In genomic region chr6:44221961-44222335, GRCh38 we compare ENCODE assay signal across 2 cellular contexts.
TF ChIP-seq lines count a peak whose summit lies in the region.

No MANE protein-coding gene starts in this region.

TF ChIP-seq in A549, 52 proteins besides CTCF, POLR2A, EP300 and RAD21:
- TF ChIP-seq FOSL2 (IDR thresholded peaks at IDR 0.05) (no peak), FOSL2 (CRISPR knock-in tag; IDR thresholded peaks at IDR 0.05) (no peak), BCL3 (IDR thresholded peaks at IDR 0.05) (no peak), SMC3 (IDR thresholded peaks at IDR 0.05) (no peak)

TF ChIP-seq in IMR-90, 13 proteins besides CTCF, POLR2A, EP300 and RAD21:
- TF ChIP-seq CEBPB (IDR thresholded peaks at IDR 0.05; ENCODE audit: low read depth, low read length) (no peak), ELK1 (IDR thresholded peaks at IDR 0.05; ENCODE audit: borderline replicate concordance, low read depth, low read length) (no peak), RFX5 (IDR thresholded peaks at IDR 0.05; ENCODE audit: low read depth, low read length) (no peak), USF2 (IDR thresholded peaks at IDR 0.05; ENCODE audit: low read depth, low read length) (no peak), NFE2L2 (IDR thresholded peaks at IDR 0.05; ENCODE audit: low read depth, low read length) (no peak), MAZ (IDR thresholded peaks at IDR 0.05; ENCODE audit: borderline replicate concordance, low read depth, low read length) (no peak), FOS (IDR thresholded peaks at IDR 0.05; ENCODE audit: low read depth, low read length) (no peak), MAFK (IDR thresholded peaks at IDR 0.05; ENCODE audit: low read depth, low read length) (no peak), CHD1 (IDR thresholded peaks at IDR 0.05; ENCODE audit: low read depth, low read length) (no peak), MXI1 (IDR thresholded peaks at IDR 0.05; ENCODE audit: borderline replicate concordance, low read depth, low read length) (no peak), RCOR1 (IDR thresholded peaks at IDR 0.05; ENCODE audit: insufficient replicate concordance, low read length) (no peak), SMC3 (IDR thresholded peaks at IDR 0.05; ENCODE audit: low read depth, low read length) (no peak), BHLHE40 (IDR thresholded peaks at IDR 0.05; ENCODE audit: low read depth, low read length) (no peak)
TF ChIP-seq in IMR-90: peak in this region for 0.
